ENCODE assay signal across 15 cellular contexts in the genomic region with DNA sequence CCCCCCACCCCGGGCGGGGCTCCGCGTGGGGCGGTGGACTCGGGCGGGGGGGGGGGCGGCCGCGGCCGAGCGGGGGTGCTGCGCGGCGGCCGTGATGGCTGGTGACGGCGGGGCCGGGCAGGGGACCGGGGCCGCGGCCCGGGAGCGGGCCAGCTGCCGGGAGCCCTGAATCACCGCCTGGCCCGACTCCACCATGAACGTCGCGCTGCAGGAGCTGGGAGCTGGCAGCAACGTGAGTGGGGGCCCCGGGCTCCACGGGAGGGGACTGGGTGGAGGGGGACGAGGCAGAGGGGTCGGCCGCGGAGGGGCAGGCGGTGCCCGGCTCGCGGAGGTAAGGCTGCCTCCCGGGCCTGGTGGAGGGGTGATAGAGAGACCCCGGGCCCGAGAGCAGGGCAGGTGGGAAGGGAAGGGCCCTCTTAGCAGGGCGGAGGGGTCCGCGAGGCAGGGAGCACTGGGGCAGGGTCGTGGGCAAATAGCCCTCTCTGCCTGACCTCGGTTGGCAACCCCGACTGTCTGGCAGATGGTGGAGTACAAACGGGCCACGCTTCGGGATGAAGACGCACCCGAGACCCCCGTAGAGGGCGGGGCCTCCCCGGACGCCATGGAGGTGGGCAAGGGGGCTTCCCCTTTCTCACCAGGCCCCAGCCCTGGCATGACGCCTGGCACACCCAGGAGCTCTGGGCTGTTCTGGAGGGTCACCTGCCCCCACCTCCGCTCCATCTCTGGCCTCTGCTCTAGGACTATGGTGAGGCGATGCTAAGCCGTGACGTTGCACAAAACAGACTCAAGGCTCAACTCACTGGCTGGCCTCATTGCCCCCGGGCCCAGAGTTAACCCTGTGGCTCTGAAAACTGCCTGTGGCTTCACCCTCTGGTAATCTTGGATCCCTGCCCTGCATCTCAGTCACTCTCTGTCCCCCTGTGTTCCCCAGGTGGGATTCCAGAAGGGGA. TPM values are rescaled to one million over a fixed set of nuclear protein-coding genes. Genes with fewer than 3 reads are reported as not detected.
DNase-seq lines count a peak whose midpoint lies in the region; ATAC-seq and TF ChIP-seq lines count a peak whose summit lies in the region.
"Had no signal": no experiment of that assay in that cellular context is flagged by ENCODE, and none has a peak within 500 bp of the region (broad histone marks: within the 10 kb centered on the region; RNA-seq: fewer than 3 reads in every experiment).

Gene ECE2, plus strand, starts transcription at position 62 of the 950 bp plus-strand sequence. Its CDS starts 132 bp downstream, at position 194.

- H3K4me1 ChIP-seq in CD8-positive, alpha-beta T cell (ENCODE audit: insufficient read depth, low read length): no peaks in the 10 kb centered on the region
- H3K4me1 ChIP-seq in HUES48 (ENCODE audit: control insufficient read depth, insufficient read depth, low read length) (no peaks in the 10 kb centered on the region), endocrine pancreas (ENCODE audit: control insufficient read depth, insufficient read depth, low read length) (no peaks in the 10 kb centered on the region)

- no peaks in the 10 kb centered on the region for H3K9me3 ChIP-seq in CD8-positive, alpha-beta T cell (ENCODE audit: low read length)
- no peaks in the 10 kb centered on the region for H3K9me3 ChIP-seq in HUES48 (ENCODE audit: control insufficient read depth, insufficient read depth, low read length)
- no peaks in the 10 kb centered on the region for H3K9me3 ChIP-seq in endocrine pancreas (ENCODE audit: control insufficient read depth, low read length)

- H3K27me3 ChIP-seq in CD8-positive, alpha-beta T cell (ENCODE audit: insufficient read depth, low read length): peaks cover 15% of the 10 kb centered on the region
- H3K27me3 ChIP-seq in HUES48 (ENCODE audit: control insufficient read depth, insufficient read depth, low read length) (peaks cover 30% of the 10 kb centered on the region), endocrine pancreas (ENCODE audit: control insufficient read depth, insufficient read depth, low read length) (no peaks in the 10 kb centered on the region)

- POLR2A ChIA-PET in CD8-positive, alpha-beta T cell (lab: Charles Lee): no interaction called here

- intact Hi-C loops in CD8-positive, alpha-beta T cell (cut with DNase I, micrococcal nuclease): no loop called here

- no peaks in the 10 kb centered on the region for H3K9me3 Mint-ChIP-seq in CD8-positive, alpha-beta T cell
- no peaks in the 10 kb centered on the region for H3K9me3 Mint-ChIP-seq in nephron
- H3K9me3 Mint-ChIP-seq: activated B cell treated with CpG ODN at 0.5 μM for 24 hours; central memory CD8-positive, alpha-beta T cell had no signal

- peaks cover 47% of the 10 kb centered on the region for H3K27me3 Mint-ChIP-seq in CD8-positive, alpha-beta T cell (ENCODE audit: low read depth)
- H3K27me3 Mint-ChIP-seq in nephron (ENCODE audit: low read depth): peaks cover 91% of the 10 kb centered on the region

- H3K4me3 ChIP-seq in CD8-positive, alpha-beta T cell (ENCODE audit: low read depth, low read length): no peak within 1 kb of the TSS
- H3K4me3 ChIP-seq in HUES48 (ENCODE audit: low read depth, low read length) (peak within 1 kb of the TSS; percentile 45), endocrine pancreas (ENCODE audit: control insufficient read depth, insufficient read depth, low read length) (no peak within 1 kb of the TSS)

- peak within 1 kb of the TSS; percentile 44 for H3K4me3 Mint-ChIP-seq in CD8-positive, alpha-beta T cell
- peak within 1 kb of the TSS; percentile 9 to 44 (median 16) for H3K4me3 Mint-ChIP-seq in nephron
- H3K4me3 Mint-ChIP-seq: activated B cell treated with CpG ODN at 0.5 μM for 24 hours; central memory CD8-positive, alpha-beta T cell had no signal

- no peaks in the 10 kb centered on the region for H3K36me3 Mint-ChIP-seq in CD8-positive, alpha-beta T cell
- no peaks in the 10 kb centered on the region for H3K36me3 Mint-ChIP-seq in nephron (ENCODE audit: low read depth)
- H3K36me3 Mint-ChIP-seq: stimulated activated naive B cell treated with anti-CD40 and anti-IgM and Interleukin-4, amounts not matched to agents 10 μg/mL and 1 μg/mL and 100 μg/mL, for 72 hours had no signal

- no peaks in the 10 kb centered on the region for H3K36me3 ChIP-seq in CD8-positive, alpha-beta T cell (ENCODE audit: insufficient read depth, low read length)
- no peaks in the 10 kb centered on the region for H3K36me3 ChIP-seq in HUES48 (ENCODE audit: control insufficient read depth, insufficient read depth, low read length)
- no peaks in the 10 kb centered on the region for H3K36me3 ChIP-seq in endocrine pancreas (ENCODE audit: control insufficient read depth, insufficient read depth, low read length)

- H3K27ac Mint-ChIP-seq in CD8-positive, alpha-beta T cell: no peak within 1 kb of the TSS
- no peak within 1 kb of the TSS for H3K27ac Mint-ChIP-seq in nephron
- H3K27ac Mint-ChIP-seq: activated B cell treated with CpG ODN at 0.5 μM for 24 hours; stimulated activated naive B cell treated with anti-CD40 and anti-IgM and Interleukin-4, amounts not matched to agents 10 μg/mL and 1 μg/mL and 100 μg/mL, for 72 hours had no signal

- H3K9ac ChIP-seq in HUES48 (ENCODE audit: low read depth, low read length) (no peak within 1 kb of the TSS), endocrine pancreas (ENCODE audit: control insufficient read depth, insufficient read depth, low read length) (peak within 1 kb of the TSS; percentile 47)

- no peak for TF ChIP-seq CTCF in CD8-positive, alpha-beta T cell (IDR thresholded peaks at IDR 0.05)
- no peak for TF ChIP-seq CTCF in nephron (IDR thresholded peaks at IDR 0.05; ENCODE audit: unreplicated experiment in 3 of 3)

- ATAC-seq in CD8-positive, alpha-beta T cell: no peak
- no peak for ATAC-seq in GM19351 (IDR thresholded peaks at IDR 0.05; ENCODE audit: unreplicated experiment)
- ATAC-seq: left colon; stimulated activated naive B cell treated with anti-CD40 and anti-IgM and Interleukin-4, amounts not matched to agents 10 μg/mL and 1 μg/mL and 100 μg/mL, for 72 hours had no signal

- no peak within 1 kb of the TSS for H3K27ac ChIP-seq in CD8-positive, alpha-beta T cell (ENCODE audit: low read depth, low read length)
- H3K27ac ChIP-seq in HUES48 (ENCODE audit: low read depth, low read length): no peak within 1 kb of the TSS

- no peak for DNase-seq in CD8-positive, alpha-beta T cell
- DNase-seq in cortex of kidney (lab: John Stamatoyannopoulos, UW): no peak
- no peak for DNase-seq in hippocampal formation (lab: John Stamatoyannopoulos, UW)
- no peak for DNase-seq in activated gamma-delta T cell (lab: John Stamatoyannopoulos, UW)
- DNase-seq: activated B cell treated with CpG ODN at 0.5 μM for 24 hours; left colon; NCI-H1436; stimulated activated naive B cell treated with anti-CD40 and anti-IgM and Interleukin-4, amounts not matched to agents 10 μg/mL and 1 μg/mL and 100 μg/mL, for 72 hours had no signal

- CTCF ChIA-PET in CD8-positive, alpha-beta T cell (lab: Charles Lee): no interaction called here

- peaks cover 7% of the 10 kb centered on the region for H3K4me1 Mint-ChIP-seq in CD8-positive, alpha-beta T cell (ENCODE audit: low read depth)
- no peaks in the 10 kb centered on the region for H3K4me1 Mint-ChIP-seq in nephron

RNA-seq across cellular contexts. Expression of gene ECE2, which starts in this region (rescaled TPM):
- total RNA-seq in CD8-positive, alpha-beta T cell: not detected
- total RNA-seq: activated B cell treated with CpG ODN at 0.5 μM for 24 hours, omental fat pad, SK-MEL-5 had no signal
